In genomic region chr4:127586922-127587571, GRCh38 we compare ENCODE assay signal across 8 cellular contexts. TPM values are rescaled to one million over a fixed set of nuclear protein-coding genes. Genes with fewer than 3 reads are reported as not detected.
DNase-seq lines count a peak whose midpoint lies in the region; ATAC-seq and TF ChIP-seq lines count a peak whose summit lies in the region.

No MANE protein-coding gene starts in this region.

- H3K27ac Mint-ChIP-seq in nephron progenitor cell = peak overlapping the region; percentile 22

- no peaks in the 10 kb centered on the region for H3K36me3 Mint-ChIP-seq in nephron progenitor cell (ENCODE audit: low read depth)

- no peaks in the 10 kb centered on the region for H3K4me1 Mint-ChIP-seq in nephron progenitor cell

- ATAC-seq in GM19438 (IDR thresholded peaks at IDR 0.05; ENCODE audit: low read depth, unreplicated experiment) = peak; percentile 97
- ATAC-seq in HG03280 (IDR thresholded peaks at IDR 0.05; ENCODE audit: unreplicated experiment) = peak; percentile 95

- H3K4me3 Mint-ChIP-seq in nephron progenitor cell = no peak overlapping the region

- DNase-seq in EH (ENCODE audit: low read depth) = peak; percentile 26
- DNase-seq in NCI-H526 (lab: John Stamatoyannopoulos, UW) = peak; percentile 42 to 75
- DNase-seq in dermis blood vessel endothelial cell = peak; percentile 45
- DNase-seq in nephron progenitor cell = peak; percentile 25
- no peak for DNase-seq in NCI-H524 treated with DMSO at 0.1 percent for 48 hours (lab: John Stamatoyannopoulos, UW)
- no peak for DNase-seq in effector CD4-positive, alpha-beta T cell

- H3K9me3 Mint-ChIP-seq in nephron progenitor cell = peaks cover 17% of the 10 kb centered on the region

- TF ChIP-seq CTCF in nephron progenitor cell (IDR thresholded peaks at IDR 0.05) = peak; percentile 72

- peaks cover 3% of the 10 kb centered on the region for H3K27me3 Mint-ChIP-seq in nephron progenitor cell (ENCODE audit: low read depth, poor library complexity)

RNA-seq across cellular contexts. Expression of gene INTU, which starts 45.7 kb away (rescaled TPM):
- total RNA-seq in dermis blood vessel endothelial cell = 2.7 and 3.1 TPM in 2 replicates

Comparison
In these comparisons a context has a peak if more than half of its experiments do, and no peak if none do; other contexts are left out.
1. DNase-seq: peak in EH (single experiment), NCI-H526 (2 of 2), dermis blood vessel endothelial cell (single experiment) and nephron progenitor cell (single experiment); none in NCI-H524 treated with DMSO at 0.1 percent for 48 hours (single experiment) and effector CD4-positive, alpha-beta T cell (single experiment).